13 cellular contexts compared by ENCODE assay signal in the genomic region with DNA sequence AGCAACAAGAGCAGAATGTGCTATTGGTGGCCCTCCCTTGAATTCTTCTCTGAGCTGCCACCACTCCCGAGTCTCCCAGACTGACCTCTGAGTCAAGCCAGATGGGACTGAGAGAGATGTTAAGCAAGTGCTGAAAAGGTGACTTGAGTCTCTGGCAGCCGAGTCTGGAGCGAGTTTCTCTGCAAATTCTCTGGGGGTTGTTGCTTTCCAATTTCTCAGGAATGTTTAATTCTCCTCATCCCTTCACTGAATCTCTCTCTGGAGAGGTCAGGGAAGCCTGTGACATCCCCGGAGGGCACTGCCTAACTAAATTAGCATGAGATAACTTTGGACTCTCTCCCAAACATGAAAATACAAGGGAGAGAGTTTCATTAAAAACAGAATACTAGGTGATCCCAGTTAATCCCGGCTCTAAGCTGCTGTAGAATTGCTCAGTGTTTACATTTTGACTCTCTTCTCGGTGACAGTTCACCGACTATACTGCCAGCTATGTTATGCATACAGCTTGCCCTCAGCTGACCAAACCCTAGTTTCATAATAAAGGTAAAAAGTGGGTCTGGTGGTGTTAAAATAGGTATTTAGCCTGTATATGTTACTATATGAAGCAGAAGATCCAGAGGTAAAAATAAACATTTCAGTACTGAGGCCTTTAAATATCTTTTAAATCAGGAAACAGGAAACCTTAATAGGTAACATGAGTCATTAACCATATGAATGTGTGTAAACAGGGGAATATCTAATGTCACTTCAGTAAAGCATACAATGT.
DNase-seq lines count a peak whose midpoint lies in the region; ATAC-seq and TF ChIP-seq lines count a peak whose summit lies in the region.
"Had no signal": no experiment of that assay in that cellular context is flagged by ENCODE, and none has a peak within 500 bp of the region (broad histone marks: within the 10 kb centered on the region; RNA-seq: fewer than 3 reads in every experiment).

No MANE protein-coding gene starts in this region.

- peaks cover 2% of the 10 kb centered on the region for H3K79me1 ChIP-seq in mesenchymal stem cell (replicated peaks; ENCODE audit: low read length, poor library complexity, severe bottlenecking)

- no peak overlapping the region for H4K91ac ChIP-seq in mesenchymal stem cell (ENCODE audit: low read length)

- H3K36me3 ChIP-seq in BJ (ENCODE audit: control insufficient read depth, insufficient read depth, low read length) (no peaks in the 10 kb centered on the region), mesenchymal stem cell (ENCODE audit: control insufficient read depth in 1 of 2, insufficient read depth in 2 of 2, low read depth in 1 of 2, low read length in 2 of 2) (no peaks in the 10 kb centered on the region), colonic mucosa (no peaks in the 10 kb centered on the region)
- H3K36me3 ChIP-seq: BLaER1 had no signal

- no peak overlapping the region for H2BK5ac ChIP-seq in mesenchymal stem cell (ENCODE audit: low read depth, low read length, poor library complexity, severe bottlenecking)

- no peak for TF ChIP-seq CTCF in BJ (IDR thresholded peaks at IDR 0.05; ENCODE audit: insufficient read depth, low read depth, low read length)
- TF ChIP-seq CTCF in endothelial cell (IDR thresholded peaks at IDR 0.05; ENCODE audit: unreplicated experiment): no peak
- no peak for TF ChIP-seq CTCF in colonic mucosa (IDR thresholded peaks at IDR 0.05)

- H2AK5ac ChIP-seq in mesenchymal stem cell (ENCODE audit: low read length, severe bottlenecking): no peak overlapping the region

- intact Hi-C loops in colonic mucosa (cut with DNase I): no loop called here

- H3K9me3 ChIP-seq in mesenchymal stem cell (ENCODE audit: control insufficient read depth, low read length) (no peaks in the 10 kb centered on the region), colonic mucosa (no peaks in the 10 kb centered on the region)
- H3K9me3 ChIP-seq: BLaER1 had no signal

- H3K36me3 Mint-ChIP-seq in endothelial cell (ENCODE audit: low read depth, unreplicated experiment): no peaks in the 10 kb centered on the region

- no peak overlapping the region for H3K4me2 ChIP-seq in mesenchymal stem cell (ENCODE audit: low read length, poor library complexity, severe bottlenecking)
- H3K4me2 ChIP-seq: BLaER1 had no signal

- H3K4me1 ChIP-seq in mesenchymal stem cell (ENCODE audit: control insufficient read depth, insufficient read depth, low read depth, low read length): peaks cover 7% of the 10 kb centered on the region
- H3K4me1 ChIP-seq in colonic mucosa: peaks cover 6% of the 10 kb centered on the region

- peaks cover 17% of the 10 kb centered on the region for H3K4me1 Mint-ChIP-seq in endothelial cell (ENCODE audit: unreplicated experiment)

- 37% methylated on average over 5 of the region's 7 CpGs for WGBS in mesenchymal stem cell

- no peak overlapping the region for H3K14ac ChIP-seq in mesenchymal stem cell (ENCODE audit: low read length in 2 of 2)

- no peaks in the 10 kb centered on the region for H3K27me3 Mint-ChIP-seq in endothelial cell (ENCODE audit: unreplicated experiment)
- H3K27me3 Mint-ChIP-seq: T-helper 17 cell had no signal

- no peak overlapping the region for H2AFZ ChIP-seq in mesenchymal stem cell (ENCODE audit: low read depth, low read length)

- DNase-seq in BJ (ENCODE audit: low read depth) (peak; percentile 55), NCI-H2029 (lab: John Stamatoyannopoulos, UW) (peak; percentile 69), endothelial cell (ENCODE audit: low spot score) (no peak), mesenchymal stem cell (peak; percentile 23), A172 (ENCODE audit: low spot score) (no peak), colonic mucosa (no peak)
- DNase-seq: central memory CD4-positive, alpha-beta T cell; NCI-H510A treated with DMSO at 0.1 percent for 48 hours; posterior cingulate gyrus; T-helper 17 cell had no signal

- no peak for ATAC-seq in GM21786 (IDR thresholded peaks at IDR 0.05; ENCODE audit: unreplicated experiment)
- no peak for ATAC-seq in GM18498 (IDR thresholded peaks at IDR 0.05; ENCODE audit: unreplicated experiment)
- ATAC-seq: T-helper 17 cell had no signal

- no peak overlapping the region for H2BK15ac ChIP-seq in mesenchymal stem cell (ENCODE audit: low read depth, poor library complexity, severe bottlenecking)

- H3K9me3 Mint-ChIP-seq in endothelial cell (ENCODE audit: unreplicated experiment): no peaks in the 10 kb centered on the region

- H3K9ac ChIP-seq in mesenchymal stem cell (ENCODE audit: low read length) (no peak overlapping the region), colonic mucosa (ENCODE audit: low read depth in 2 of 2, low read length in 2 of 2) (no peak overlapping the region)
- H3K9ac ChIP-seq: BLaER1 had no signal

- CTCF ChIA-PET in BJ (lab: Yijun Ruan, JAX): interaction anchor here (0.7 to 1.2 kb wide), 3 partner anchors 19 to 81 kb away, joined by 3 to 5 read pairs (median 3); no protein-coding TSS in a partner anchor

- no peak overlapping the region for H2BK120ac ChIP-seq in mesenchymal stem cell (ENCODE audit: low read depth, low read length)

- H3K4me3 ChIP-seq in BJ (ENCODE audit: low read depth, low read length) (no peak overlapping the region), mesenchymal stem cell (ENCODE audit: insufficient read depth in 1 of 2, low read depth in 1 of 2, low read length in 2 of 2) (peak overlapping the region in 1 of 2 experiments; percentile 7), colonic mucosa (no peak overlapping the region)
- H3K4me3 ChIP-seq: BLaER1 had no signal

- H3K23ac ChIP-seq in mesenchymal stem cell (ENCODE audit: low read length in 2 of 2): no peak overlapping the region

- peak overlapping the region; percentile 6 for H3K27ac Mint-ChIP-seq in endothelial cell (ENCODE audit: unreplicated experiment)
- H3K27ac Mint-ChIP-seq: T-helper 17 cell had no signal

- no peak overlapping the region for H2BK12ac ChIP-seq in mesenchymal stem cell (ENCODE audit: low read length in 2 of 2)

- no peak overlapping the region for H3K4me3 Mint-ChIP-seq in endothelial cell (ENCODE audit: unreplicated experiment)
- H3K4me3 Mint-ChIP-seq: T-helper 17 cell had no signal

- no peak overlapping the region for H3K18ac ChIP-seq in mesenchymal stem cell (ENCODE audit: low read depth in 1 of 2, low read length in 2 of 2)

- POLR2A ChIA-PET in BJ (lab: Charles Lee): no interaction called here

- H3K27me3 ChIP-seq in BJ (ENCODE audit: control insufficient read depth, insufficient read depth, low read length) (no peaks in the 10 kb centered on the region), mesenchymal stem cell (ENCODE audit: control insufficient read depth in 1 of 2, insufficient read depth in 1 of 2, low read length in 2 of 2) (no peaks in the 10 kb centered on the region), colonic mucosa (no peaks in the 10 kb centered on the region)
- H3K27me3 ChIP-seq: BLaER1 had no signal

- H3K4ac ChIP-seq in mesenchymal stem cell (ENCODE audit: low read depth in 1 of 2, low read length in 2 of 2): no peak overlapping the region

- H3K27ac ChIP-seq in mesenchymal stem cell (ENCODE audit: low read length, poor library complexity, severe bottlenecking) (no peak overlapping the region), colonic mucosa (no peak overlapping the region)
- H3K27ac ChIP-seq: BLaER1 had no signal

- no peak overlapping the region for H4K8ac ChIP-seq in mesenchymal stem cell (ENCODE audit: low read length)

Comparison
In these comparisons a context has a peak if more than half of its experiments do, and no peak if none do; other contexts are left out.
1. DNase-seq: peak in BJ (single experiment), NCI-H2029 (single experiment) and mesenchymal stem cell (single experiment); none in endothelial cell (single experiment), A172 (single experiment) and colonic mucosa (single experiment).